12 cellular contexts compared by ENCODE assay signal in genomic region chr18:58194028-58194427, GRCh38.
DNase-seq lines count a peak whose midpoint lies in the region; ATAC-seq, FAIRE-seq and TF ChIP-seq lines count a peak whose summit lies in the region.
"Had no signal": no experiment of that assay in that cellular context is flagged by ENCODE, and none has a peak within 500 bp of the region (broad histone marks: within the 10 kb centered on the region; RNA-seq: fewer than 3 reads in every experiment).

No MANE protein-coding gene starts in this region.

- no peak overlapping the region for H3K4me3 ChIP-seq in AG10803 (ENCODE audit: low read length)
- H3K4me3 ChIP-seq in astrocyte of the cerebellum (ENCODE audit: low read depth, low read length) = no peak overlapping the region
- H3K4me3 ChIP-seq in keratinocyte (ENCODE audit: control insufficient read depth in 2 of 3, extremely low read depth in 1 of 3, insufficient read depth in 2 of 3, low read depth in 1 of 3, low read length in 3 of 3) = no peak overlapping the region

- no peak overlapping the region for H3K9ac ChIP-seq in keratinocyte (ENCODE audit: control insufficient read depth, extremely low read depth, insufficient read depth, low read length)

- H3K4me1 ChIP-seq in keratinocyte (ENCODE audit: control insufficient read depth, extremely low read depth, insufficient read depth, low read length) = peaks cover 21% of the 10 kb centered on the region

- no peak overlapping the region for H3K4me2 ChIP-seq in keratinocyte (ENCODE audit: control insufficient read depth, extremely low read depth, insufficient read depth, low read depth, low read length)

- H2AFZ ChIP-seq in keratinocyte (ENCODE audit: control insufficient read depth, low read length) = no peak overlapping the region

- H4K20me1 ChIP-seq in keratinocyte (ENCODE audit: control insufficient read depth, extremely low read depth, insufficient read depth, low read length) = no peaks in the 10 kb centered on the region

- FAIRE-seq in keratinocyte (lab: Jason Lieb, UNC) = no peak

- H3K9me3 ChIP-seq in keratinocyte (ENCODE audit: control insufficient read depth, low read depth, low read length) = no peaks in the 10 kb centered on the region

- no peak for DNase-seq in AG10803 (ENCODE audit: low read depth)
- DNase-seq in GM13977 (ENCODE audit: low spot score) = no peak
- DNase-seq in astrocyte of the cerebellum (ENCODE audit: low read depth) = no peak
- no peak for DNase-seq in keratinocyte (ENCODE audit: low read depth, low spot score)
- no peak for DNase-seq in H4 (ENCODE audit: low spot score)
- DNase-seq in NCI-H1436 treated with DMSO at 0.1 percent for 48 hours (lab: John Stamatoyannopoulos, UW) = no peak
- DNase-seq: activated naive CD4-positive, alpha-beta T cell; effector memory CD4-positive, alpha-beta T cell; NCI-H2029; T-helper 9 cell had no signal

- no peaks in the 10 kb centered on the region for H3K9me1 ChIP-seq in keratinocyte (ENCODE audit: control insufficient read depth, extremely low read depth, insufficient read depth, low read length)

- peaks cover 30% of the 10 kb centered on the region for H3K79me2 ChIP-seq in keratinocyte (ENCODE audit: control insufficient read depth, insufficient read depth, low read length)

- ATAC-seq in HG03469 (IDR thresholded peaks at IDR 0.05; ENCODE audit: unreplicated experiment) (no peak), HG02840 (IDR thresholded peaks at IDR 0.05; ENCODE audit: low FRiP score, unreplicated experiment) (no peak)

- no peak overlapping the region for H3K27ac ChIP-seq in keratinocyte (ENCODE audit: control insufficient read depth, insufficient read depth, low read length)

- in situ Hi-C loops in GM13977 (cut with MboI; ENCODE audit: low pct_unique_long_range_greater_than_20kb, low sequenced_read_pairs, unreplicated experiment) = no loop called here
- in situ Hi-C loops in astrocyte of the cerebellum (cut with HindIII; ENCODE audit: low sequenced_read_pairs) = no loop called here

- TF ChIP-seq CTCF in AG10803 (conservative IDR thresholded peaks at IDR 0.05; ENCODE audit: low read length) = peak; percentile 15; the same call in 1 of the 2 replicates
- peak; percentile 30 for TF ChIP-seq CTCF in GM13977 (IDR thresholded peaks at IDR 0.05; ENCODE audit: extremely low read depth, insufficient read depth, missing control alignments)
- peak; percentile 51 for TF ChIP-seq CTCF in astrocyte of the cerebellum (IDR thresholded peaks at IDR 0.05; ENCODE audit: low read depth, low read length, missing control alignments)
- peak; percentile 7 to 51 (median 30) for TF ChIP-seq CTCF in keratinocyte (optimal IDR thresholded peaks at IDR 0.05 in 1 of 3, IDR thresholded peaks at IDR 0.05 in 1 of 3, conservative IDR thresholded peaks at IDR 0.05 in 1 of 3; ENCODE audit: extremely low read depth in 1 of 3, insufficient read depth in 2 of 3, low read length in 3 of 3)

- H3K27me3 ChIP-seq in keratinocyte (ENCODE audit: control insufficient read depth, extremely low read depth, insufficient read depth, low read length) = no peaks in the 10 kb centered on the region

- dilution Hi-C loops in keratinocyte (cut with MboI; ENCODE audit: extremely low pct_ligation_motif_present, low sequenced_read_pairs) = no loop called here

- H3K36me3 ChIP-seq in keratinocyte (ENCODE audit: control insufficient read depth in 2 of 2, extremely low read depth in 1 of 2, insufficient read depth in 2 of 2, low read length in 2 of 2) = peaks cover 0 to 3% of the 10 kb centered on the region in 2 experiments
